ENCODE assay signal across 25 cellular contexts in the genomic region with DNA sequence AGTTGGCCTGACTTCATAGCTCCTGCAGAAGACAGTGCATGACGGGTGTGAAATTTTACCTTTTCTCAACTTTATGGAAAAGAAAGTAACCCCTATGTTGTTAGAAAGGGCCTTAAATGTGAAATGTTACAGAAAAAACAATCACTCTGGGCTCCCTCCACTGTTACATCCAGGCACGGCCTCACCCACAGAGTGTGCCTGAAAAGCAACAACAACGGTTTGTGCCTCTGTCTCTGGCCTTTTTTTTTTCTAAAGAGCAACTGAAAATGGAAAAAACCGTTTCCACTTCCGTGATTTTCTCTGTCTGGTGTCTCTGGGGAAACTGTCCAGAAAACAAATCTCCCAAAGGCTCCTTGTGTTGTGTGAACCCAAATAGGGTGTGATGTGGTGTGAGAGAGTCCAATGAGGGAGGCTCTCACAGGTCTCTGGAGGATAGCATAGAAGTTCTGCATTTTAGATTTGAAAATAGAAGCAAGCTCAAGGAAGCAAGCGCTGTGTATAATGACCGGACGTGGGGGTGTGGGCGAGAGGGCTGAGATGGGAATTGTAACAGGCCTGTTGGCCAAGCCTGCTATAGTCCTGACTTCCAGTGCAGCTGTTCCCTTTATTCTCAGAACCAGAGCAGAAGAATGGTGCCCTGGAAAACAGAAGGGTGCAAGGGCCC.
DNase-seq lines count a peak whose midpoint lies in the region; ATAC-seq, FAIRE-seq and TF ChIP-seq lines count a peak whose summit lies in the region.
"Had no signal": no experiment of that assay in that cellular context is flagged by ENCODE, and none has a peak within 500 bp of the region (broad histone marks: within the 10 kb centered on the region; RNA-seq: fewer than 3 reads in every experiment).

No MANE protein-coding gene starts in this region.

- peak overlapping the region; percentile 10 for H2AFZ ChIP-seq in mammary epithelial cell (ENCODE audit: low read depth, low read length)
- H2AFZ ChIP-seq: GM23248 had no signal

- no peaks in the 10 kb centered on the region for H3K27me3 ChIP-seq in mammary epithelial cell (ENCODE audit: insufficient read depth, low read length)
- H3K27me3 ChIP-seq in lower lobe of right lung (ENCODE audit: low read depth): no peaks in the 10 kb centered on the region
- no peaks in the 10 kb centered on the region for H3K27me3 ChIP-seq in spleen (replicated peaks in 1 of 7)
- H3K27me3 ChIP-seq: Peyer's patch had no signal

- H3K9ac ChIP-seq in mammary epithelial cell (ENCODE audit: insufficient read depth, low read length): no peak overlapping the region
- H3K9ac ChIP-seq: GM23248 had no signal

- 92% methylated on average over 8 of the region's 9 CpGs for WGBS in mammary epithelial cell (ENCODE audit: low coverage, missing lambda C conversion rate)
- WGBS in spleen, 5 donors: 57 to 83% (median 71%) methylated on average over 9 of the region's 9 CpGs

- DNase-seq in Jurkat, Clone E6-1 (ENCODE audit: low read depth, low spot score): peak; percentile 4
- DNase-seq in mammary epithelial cell: no peak
- no peak for DNase-seq in lower lobe of right lung
- DNase-seq in spleen: no peak
- no peak for DNase-seq in foreskin melanocyte
- no peak for DNase-seq in occipital lobe (lab: John Stamatoyannopoulos, UW)
- no peak for DNase-seq in RCC 7860 (ENCODE audit: low spot score)
- no peak for DNase-seq in glomerular visceral epithelial cell (ENCODE audit: extremely low spot score)
- DNase-seq: activated CD8-positive, alpha-beta memory T cell treated with anti-CD3 and anti-CD28 coated beads, Interleukin-2, amount 50 U/mL, for 48 hours; DMS79 treated with DMSO at 0.1 percent for 48 hours; effector CD8-positive, alpha-beta T cell; glutamatergic neuron; GM23248; NCI-H2107; NCI-H510A treated with DMSO at 0.1 percent for 48 hours; nephron progenitor cell; NK-92 treated with Interleukin-12 subunit alpha and Interleukin-12 subunit beta, amount 100 ng/mL, for 24 hours; Peyer's patch; posterior cingulate gyrus; small intestine; stimulated activated CD4-positive, alpha-beta T cell treated with anti-CD3 and anti-CD28 coated beads, Interleukin-2, amount 100 ng/mL, for 48 hours; stimulated activated naive B cell treated with anti-CD40 and anti-IgM and Interleukin-4, amounts not matched to agents 10 μg/mL and 1 μg/mL and 100 μg/mL, for 72 hours; WERI-Rb-1 had no signal

- ATAC-seq in lower lobe of right lung: no peak
- ATAC-seq: esophagus mucosa had no signal

- H3K4me1 ChIP-seq in mammary epithelial cell (ENCODE audit: insufficient read depth, low read length) (no peaks in the 10 kb centered on the region), lower lobe of right lung (no peaks in the 10 kb centered on the region), spleen (peaks cover 0 to 7% (median 0%) of the 10 kb centered on the region in 6 donors)
- H3K4me1 ChIP-seq: Peyer's patch had no signal

- dilution Hi-C loops in mammary epithelial cell (cut with HindIII; ENCODE audit: low sequenced_read_pairs): no loop called here

- no peak for FAIRE-seq in RCC 7860 (lab: Jason Lieb, UNC)
- FAIRE-seq: small intestine had no signal

- H3K27ac ChIP-seq in mammary epithelial cell (ENCODE audit: insufficient read depth, low read depth, low read length) (no peak overlapping the region), lower lobe of right lung (peak overlapping the region; percentile 9), spleen (peak overlapping the region in 5 of 8 donors; percentile 29 to 65 (median 51))
- H3K27ac ChIP-seq: GM23248, Peyer's patch, SK-N-MC, WERI-Rb-1 had no signal

- TF ChIP-seq CTCF in mammary epithelial cell (conservative IDR thresholded peaks at IDR 0.05 in 1 of 2, IDR thresholded peaks at IDR 0.05 in 1 of 2; ENCODE audit: extremely low read depth in 1 of 2, insufficient read depth in 1 of 2, low read depth in 1 of 2, low read length in 2 of 2) (no peak), lower lobe of right lung (IDR thresholded peaks at IDR 0.05) (no peak), spleen (IDR thresholded peaks at IDR 0.05 in 8 of 11, conservative IDR thresholded peaks at IDR 0.05 in 3 of 11) (no peak)

- H4K20me1 ChIP-seq in mammary epithelial cell (ENCODE audit: insufficient read depth, low read length): no peaks in the 10 kb centered on the region

- BruUV-seq in mammary epithelial cell (replicated peaks; lab: Mats Ljungman, UMichigan): no TSS peak

- H3K4me2 ChIP-seq in mammary epithelial cell (ENCODE audit: insufficient read depth, low read depth, low read length): no peak overlapping the region

- intact Hi-C loops in mammary epithelial cell (cut with micrococcal nuclease) (no loop called here), lower lobe of right lung (cut with DNase I) (no loop called here), spleen (cut with DNase I; ENCODE audit: low total_unique reads) (no loop called here)

- no peak overlapping the region for H3K4me3 ChIP-seq in Jurkat, Clone E6-1 (ENCODE audit: low read length)
- no peak overlapping the region for H3K4me3 ChIP-seq in mammary epithelial cell (replicated peaks in 1 of 3; ENCODE audit: insufficient read depth in 1 of 3, low read depth in 2 of 3, low read length in 3 of 3)
- no peak overlapping the region for H3K4me3 ChIP-seq in lower lobe of right lung
- H3K4me3 ChIP-seq in spleen: no peak overlapping the region
- H3K4me3 ChIP-seq: GM23248, Peyer's patch, SK-N-MC had no signal

- no peaks in the 10 kb centered on the region for H3K9me3 ChIP-seq in mammary epithelial cell (replicated peaks; ENCODE audit: insufficient read depth, low read length)
- no peaks in the 10 kb centered on the region for H3K9me3 ChIP-seq in lower lobe of right lung
- H3K9me3 ChIP-seq in spleen: no peaks in the 10 kb centered on the region
- H3K9me3 ChIP-seq: Peyer's patch had no signal

- CTCF ChIA-PET in mammary epithelial cell (lab: Charles Lee; ENCODE audit: low non-redundant PET): no interaction called here

- no peaks in the 10 kb centered on the region for H3K79me2 ChIP-seq in mammary epithelial cell (ENCODE audit: insufficient read depth, low read length)

- in situ Hi-C loops in mammary epithelial cell (cut with MboI; ENCODE audit: low sequenced_read_pairs in 2 of 2): no loop called here

- TF ChIP-seq POLR2A in spleen (IDR thresholded peaks at IDR 0.05): no peak

- H3K36me3 ChIP-seq in mammary epithelial cell (ENCODE audit: insufficient read depth, low read length) (no peaks in the 10 kb centered on the region), lower lobe of right lung (no peaks in the 10 kb centered on the region), spleen (no peaks in the 10 kb centered on the region)
- H3K36me3 ChIP-seq: Peyer's patch, WERI-Rb-1 had no signal
